ENCODE assay signal across 8 cellular contexts in the genomic region with DNA sequence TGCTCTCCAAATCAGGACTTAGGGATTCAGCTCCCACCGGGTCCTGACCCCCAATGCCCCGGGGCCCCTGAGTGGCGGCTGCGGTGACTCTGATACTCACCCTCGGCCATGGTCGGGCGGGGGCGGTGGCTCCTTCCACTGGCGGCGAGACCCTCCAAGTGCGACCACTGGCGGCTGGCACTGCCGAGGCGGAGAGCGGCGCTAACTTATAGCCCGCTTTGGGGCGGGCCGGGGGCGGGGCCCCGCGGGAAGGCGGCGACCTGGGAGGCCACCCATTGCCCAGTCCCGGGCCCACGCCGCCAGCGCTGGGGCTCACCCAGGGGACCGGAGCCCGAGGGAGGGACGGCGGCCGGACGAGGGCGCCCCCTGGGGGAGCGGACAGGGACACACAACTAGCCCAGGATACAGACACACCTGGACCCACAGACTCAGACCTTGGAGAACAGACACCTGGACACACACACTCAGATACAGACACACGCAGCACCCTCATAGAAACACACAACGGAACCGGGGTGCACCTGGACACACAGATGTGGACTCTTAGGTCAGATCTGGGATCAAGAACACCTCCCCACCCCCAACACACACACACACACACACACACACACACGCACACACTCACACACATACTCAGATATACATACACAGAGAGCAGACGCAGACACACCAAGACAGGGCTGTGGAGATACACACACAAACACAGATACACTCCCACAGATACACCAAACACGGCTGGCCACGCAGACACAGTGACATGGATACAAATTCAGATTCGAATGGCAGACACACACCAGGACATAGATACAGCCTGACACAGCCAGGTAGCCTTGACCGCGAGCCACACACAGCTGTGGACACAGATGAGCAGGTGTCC. TPM values are rescaled to one million over a fixed set of nuclear protein-coding genes. Genes with fewer than 3 reads are reported as not detected.
DNase-seq lines count a peak whose midpoint lies in the region; ATAC-seq and TF ChIP-seq lines count a peak whose summit lies in the region.

A gene (minus strand): TSS at position 182 of the 877 bp plus-strand sequence. CDS start 72 bp downstream, at position 110.

- ATAC-seq in GM21737 (IDR thresholded peaks at IDR 0.05; ENCODE audit: unreplicated experiment) (peak; percentile 67), left lung (peak; percentile 93)

- peak within 1 kb of the TSS; percentile 54 for H3K27ac Mint-ChIP-seq in dendritic cell treated with granulocyte-macrophage colony-stimulating factor and Interleukin-4, amounts not matched to agents 40 ng/mL and 50 ng/mL, for 4 days

- no peak for TF ChIP-seq POLR2A in NB4 (IDR thresholded peaks at IDR 0.05; ENCODE audit: extremely low read depth, insufficient read length)

- no peaks in the 10 kb centered on the region for H3K9me3 ChIP-seq in left lung

- H3K27me3 Mint-ChIP-seq in dendritic cell treated with granulocyte-macrophage colony-stimulating factor and Interleukin-4, amounts not matched to agents 40 ng/mL and 50 ng/mL, for 4 days: no peaks in the 10 kb centered on the region

- H3K4me3 ChIP-seq in NB4 (ENCODE audit: low read depth, low read length) (no peak within 1 kb of the TSS), left lung (peak within 1 kb of the TSS; percentile 43 to 55)

- DNase-seq in DMS114 treated with DMSO at 0.1 percent for 48 hours (lab: John Stamatoyannopoulos, UW; ENCODE audit: unreplicated experiment) (peak; percentile 5), NB4 (ENCODE audit: low read depth) (peak; percentile 76), left lung (peak; percentile 87 to 96), NCI-H128 (lab: John Stamatoyannopoulos, UW; ENCODE audit: unreplicated experiment) (no peak)
- DNase-seq in stimulated activated CD4-positive, alpha-beta T cell treated with anti-CD3 and anti-CD28 coated beads, TNF-alpha, amount 100 ng/mL, for 24 hours (ENCODE audit: low read depth in 3 of 3): peak in 2 of 3 experiments; percentile 17 to 44

- H3K27ac ChIP-seq in VCaP: peak within 1 kb of the TSS; percentile 42; the same call in 1 of the 2 replicates
- H3K27ac ChIP-seq in left lung: peak within 1 kb of the TSS; percentile 33 to 46

- peaks cover 15 to 65% of the 10 kb centered on the region in 2 donors for H3K4me1 ChIP-seq in left lung

- H3K36me3 ChIP-seq in left lung: peaks cover 0 to 8% of the 10 kb centered on the region in 2 donors

- H3K9me3 Mint-ChIP-seq in dendritic cell treated with granulocyte-macrophage colony-stimulating factor and Interleukin-4, amounts not matched to agents 40 ng/mL and 50 ng/mL, for 4 days: no peaks in the 10 kb centered on the region

- no peaks in the 10 kb centered on the region for H3K27me3 ChIP-seq in left lung

- peak; percentile 82 for TF ChIP-seq CTCF in NB4 (IDR thresholded peaks at IDR 0.05; ENCODE audit: low read depth, low read length)
- peak; percentile 97 for TF ChIP-seq CTCF in VCaP (conservative IDR thresholded peaks at IDR 0.05)
- TF ChIP-seq CTCF in left lung (IDR thresholded peaks at IDR 0.05): peak; percentile 85 to 87

- no peaks in the 10 kb centered on the region for H3K36me3 Mint-ChIP-seq in dendritic cell treated with granulocyte-macrophage colony-stimulating factor and Interleukin-4, amounts not matched to agents 40 ng/mL and 50 ng/mL, for 4 days (ENCODE audit: low read depth)

- H3K4me1 Mint-ChIP-seq in dendritic cell treated with granulocyte-macrophage colony-stimulating factor and Interleukin-4, amounts not matched to agents 40 ng/mL and 50 ng/mL, for 4 days (ENCODE audit: low read depth): peaks cover 78% of the 10 kb centered on the region

- intact Hi-C loops in dendritic cell treated with granulocyte-macrophage colony-stimulating factor and Interleukin-4, amounts not matched to agents 40 ng/mL and 50 ng/mL, for 4 days (cut with micrococcal nuclease): loop anchor here (1.0 to 5.0 kb wide), 3 partner anchors 37 to 93 kb away; no protein-coding TSS in a partner anchor
- intact Hi-C loops in left lung (cut with DNase I): loop anchor here in 1 of 2 donors (5.0 kb wide), 1 partner anchor 93 kb away; no protein-coding TSS in a partner anchor

- peak within 1 kb of the TSS; percentile 68 for H3K4me3 Mint-ChIP-seq in dendritic cell treated with granulocyte-macrophage colony-stimulating factor and Interleukin-4, amounts not matched to agents 40 ng/mL and 50 ng/mL, for 4 days

RNA-seq across cellular contexts. Expression of the gene that starts here (rescaled TPM):
- total RNA-seq in left lung: 100 to 1,000 TPM; 174 to 391 TPM
